ENCODE assay signal across 8 cellular contexts in the genomic region with DNA sequence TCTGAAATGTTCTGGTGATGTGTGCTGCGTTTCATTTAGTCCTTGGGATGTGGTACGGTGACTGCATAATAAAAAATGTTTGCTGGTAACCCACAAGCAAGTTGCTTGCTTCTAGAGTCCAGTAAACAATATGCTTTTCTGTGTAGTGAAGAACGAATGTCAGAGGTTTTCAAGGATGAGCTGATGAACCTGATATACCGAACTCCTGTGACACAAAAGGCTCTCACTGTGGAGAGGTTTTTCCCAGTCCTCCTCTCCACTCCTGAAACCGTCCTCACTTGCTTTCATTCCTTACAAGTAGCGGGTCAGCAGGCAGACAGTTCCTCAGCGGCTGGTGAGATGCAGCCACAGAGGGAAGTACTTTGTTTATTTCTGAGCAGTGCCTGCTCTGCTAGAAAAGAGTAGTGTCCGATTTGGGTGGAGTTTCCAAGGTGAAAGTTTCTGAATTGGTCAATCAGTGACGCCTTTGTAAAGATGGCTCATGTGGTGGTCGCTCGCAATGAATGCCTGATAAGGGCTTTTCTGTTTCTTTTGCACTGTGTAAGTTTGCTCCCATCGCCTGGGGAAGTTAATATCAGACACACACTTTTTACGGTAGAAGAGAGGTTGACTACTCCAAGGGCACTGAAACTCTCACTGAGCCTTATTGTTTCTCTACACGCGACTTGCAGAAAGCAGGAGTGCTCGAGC. TPM values are rescaled to one million over a fixed set of nuclear protein-coding genes. Genes with fewer than 3 reads are reported as not detected.
DNase-seq lines count a peak whose midpoint lies in the region; ATAC-seq and TF ChIP-seq lines count a peak whose summit lies in the region.

No MANE protein-coding gene starts in this region.

- 1% methylated on average over 16 of the region's 16 CpGs for WGBS in aorta, 2 donors

- H3K9me3 ChIP-seq in SJSA1 (replicated peaks), result no peaks in the 10 kb centered on the region
- no peaks in the 10 kb centered on the region for H3K9me3 ChIP-seq in endocrine pancreas (ENCODE audit: control insufficient read depth, low read length)
- no peaks in the 10 kb centered on the region for H3K9me3 ChIP-seq in muscle layer of colon (ENCODE audit: low read length)
- no peaks in the 10 kb centered on the region for H3K9me3 ChIP-seq in aorta (ENCODE audit: control insufficient read depth, low read length)

- no peak overlapping the region for H3K9ac ChIP-seq in endocrine pancreas (ENCODE audit: control insufficient read depth, insufficient read depth, low read length)
- H3K9ac ChIP-seq in muscle layer of colon (ENCODE audit: low read length), result peak overlapping the region; percentile 80

- intact Hi-C loops in aorta (cut with DNase I), result loop anchor here (2.0 to 10.0 kb wide), 5 partner anchors 44 to 378 kb away; no protein-coding TSS in a partner anchor

- peaks cover 4% of the 10 kb centered on the region; the same call in 1 of the 2 replicates for H3K36me3 ChIP-seq in SJSA1
- H3K36me3 ChIP-seq in endocrine pancreas (ENCODE audit: control insufficient read depth, insufficient read depth, low read length), result no peaks in the 10 kb centered on the region
- H3K36me3 ChIP-seq in muscle layer of colon (ENCODE audit: insufficient read depth, low read length), result no peaks in the 10 kb centered on the region
- H3K36me3 ChIP-seq in aorta (ENCODE audit: control insufficient read depth in 1 of 2, insufficient read depth in 2 of 2, low read length in 1 of 2), result peaks cover 0 to 2% of the 10 kb centered on the region in 2 donors

- peak overlapping the region; percentile 62 for H3K27ac ChIP-seq in SJSA1
- peak overlapping the region; percentile 95 for H3K27ac ChIP-seq in muscle layer of colon (ENCODE audit: low read depth, low read length)
- peak overlapping the region; percentile 51 to 92 for H3K27ac ChIP-seq in aorta (ENCODE audit: low read depth in 1 of 2, low read length in 2 of 2)

- peak overlapping the region; percentile 58 for H3K4me3 ChIP-seq in GM12875 (ENCODE audit: low read depth, low read length)
- H3K4me3 ChIP-seq in SJSA1, result peak overlapping the region; percentile 50
- H3K4me3 ChIP-seq in endocrine pancreas (ENCODE audit: control insufficient read depth, insufficient read depth, low read length), result peak overlapping the region; percentile 94
- peak overlapping the region; percentile 24 to 69 for H3K4me3 ChIP-seq in muscle layer of colon (ENCODE audit: low read depth in 1 of 2, low read length in 2 of 2)
- H3K4me3 ChIP-seq in aorta (ENCODE audit: low read length in 2 of 2), result peak overlapping the region; percentile 100

- peaks cover 36% of the 10 kb centered on the region for H3K4me1 ChIP-seq in SJSA1 (replicated peaks)
- H3K4me1 ChIP-seq in endocrine pancreas (ENCODE audit: control insufficient read depth, insufficient read depth, low read length), result no peaks in the 10 kb centered on the region
- peaks cover 22% of the 10 kb centered on the region for H3K4me1 ChIP-seq in muscle layer of colon (ENCODE audit: insufficient read depth, low read length)
- H3K4me1 ChIP-seq in aorta (ENCODE audit: control insufficient read depth in 1 of 2, insufficient read depth in 2 of 2, low read length in 2 of 2), result peaks cover 5 to 12% of the 10 kb centered on the region in 2 donors

- H3K27me3 ChIP-seq in SJSA1 (replicated peaks) (no peaks in the 10 kb centered on the region), endocrine pancreas (ENCODE audit: control insufficient read depth, insufficient read depth, low read length) (no peaks in the 10 kb centered on the region), muscle layer of colon (ENCODE audit: control insufficient read depth in 1 of 2, insufficient read depth in 2 of 2, low read length in 2 of 2) (no peaks in the 10 kb centered on the region), aorta (ENCODE audit: control insufficient read depth in 1 of 2, insufficient read depth in 2 of 2, low read length in 1 of 2) (no peaks in the 10 kb centered on the region)

- TF ChIP-seq CTCF in GM12875 (IDR thresholded peaks at IDR 0.05; ENCODE audit: borderline replicate concordance, insufficient read depth, low read depth, low read length), result no peak

- DNase-seq in SJSA1 (ENCODE audit: low read depth in 1 of 2, low spot score in 2 of 2) (peak in 1 of 2 experiments; percentile 73), aorta (peak in 1 of 2 donors; percentile 68), DMS53 treated with DMSO at 0.1 percent for 48 hours (lab: John Stamatoyannopoulos, UW; ENCODE audit: unreplicated experiment) (no peak)

- peak; percentile 31 for ATAC-seq in HG02798 (IDR thresholded peaks at IDR 0.05; ENCODE audit: poor library complexity, unreplicated experiment)
- peak; percentile 44 for ATAC-seq in aorta (ENCODE audit: low FRiP score)
- no peak for ATAC-seq in HG03457 (IDR thresholded peaks at IDR 0.05; ENCODE audit: unreplicated experiment)

RNA-seq across cellular contexts. Expression of a gene that starts 3.0 kb away (rescaled TPM):
- 5.9 and 8.0 TPM in 2 replicates for total RNA-seq in SJSA1 (2014; rRNA removed; shearing (Covaris generic))
- 100 to 1,000 TPM in 1 of 2 donors, 10 to 100 TPM in 1; 73.7 to 113 TPM for total RNA-seq in aorta
- 10 to 100 TPM in 1 of 2 donors, 1 to 10 TPM in 1; 6.9 to 19.6 TPM for polyA plus RNA-seq in aorta

Comparison
In these comparisons a context has a peak if more than half of its experiments do, and no peak if none do; other contexts are left out.
1. H3K4me3 ChIP-seq: peak in every context shown above with its lines; median percentile 100 in aorta; 94 in endocrine pancreas; 58 in GM12875; 50 in SJSA1; 46 in muscle layer of colon.